Comparison of ENCODE assay signal across 11 cellular contexts in genomic region chr18:31230495-31230894, GRCh38.
A peak's percentile ranks its signal among the peaks of the same experiment; 100 is the strongest.
DNase-seq lines count a peak whose midpoint lies in the region; ATAC-seq, FAIRE-seq and TF ChIP-seq lines count a peak whose summit lies in the region.
"Had no signal": no experiment of that assay in that cellular context is flagged by ENCODE, and none has a peak within 500 bp of the region (broad histone marks: within the 10 kb centered on the region; RNA-seq: fewer than 3 reads in every experiment).

No MANE protein-coding gene starts in this region.

- H3K4me3 ChIP-seq in bronchial epithelial cell (ENCODE audit: low read depth, low read length) (no peak overlapping the region), upper lobe of left lung (no peak overlapping the region)
- H3K4me3 ChIP-seq: GM23338 had no signal

- TF ChIP-seq POLR2A in upper lobe of left lung (IDR thresholded peaks at IDR 0.05): no peak

- H3K27me3 Mint-ChIP-seq in nephron progenitor cell (ENCODE audit: low read depth, poor library complexity): no peaks in the 10 kb centered on the region

- H3K27ac Mint-ChIP-seq in nephron progenitor cell: no peak overlapping the region
- H3K27ac Mint-ChIP-seq: GM23338 had no signal

- peaks cover 51% of the 10 kb centered on the region for H3K4me1 Mint-ChIP-seq in nephron progenitor cell

- peak; percentile 75 for ATAC-seq in GM21390 (IDR thresholded peaks at IDR 0.05; ENCODE audit: unreplicated experiment)
- ATAC-seq in HG03354 (IDR thresholded peaks at IDR 0.05; ENCODE audit: poor library complexity, severe bottlenecking, unreplicated experiment): peak; percentile 79
- no peak for ATAC-seq in upper lobe of left lung (ENCODE audit: low FRiP score in 2 of 2)
- ATAC-seq: GM23338 had no signal

- H3K36me3 Mint-ChIP-seq in nephron progenitor cell (ENCODE audit: low read depth): peaks cover 4% of the 10 kb centered on the region

- FAIRE-seq in bronchial epithelial cell (lab: Jason Lieb, UNC): no peak

- no peak overlapping the region for H3K27ac ChIP-seq in upper lobe of left lung

- TF ChIP-seq CTCF in bronchial epithelial cell (IDR thresholded peaks at IDR 0.05; ENCODE audit: insufficient read depth, low read length, severe bottlenecking) (no peak), upper lobe of left lung (IDR thresholded peaks at IDR 0.05) (no peak), nephron progenitor cell (IDR thresholded peaks at IDR 0.05) (no peak)

- H3K4me1 ChIP-seq in upper lobe of left lung: no peaks in the 10 kb centered on the region

- H3K27me3 ChIP-seq in bronchial epithelial cell (ENCODE audit: control insufficient read depth, insufficient read depth, low read length) (no peaks in the 10 kb centered on the region), upper lobe of left lung (no peaks in the 10 kb centered on the region)

- TF ChIP-seq EP300 in upper lobe of left lung (IDR thresholded peaks at IDR 0.05): no peak

- no peak overlapping the region for H3K4me3 Mint-ChIP-seq in nephron progenitor cell
- H3K4me3 Mint-ChIP-seq: GM23338 had no signal

- 45 to 82% methylated on average over 3 of the region's 3 CpGs for WGBS in upper lobe of left lung, 2 donors

- H3K9me3 Mint-ChIP-seq in nephron progenitor cell: peaks cover 4% of the 10 kb centered on the region
- H3K9me3 Mint-ChIP-seq: GM23338 had no signal

- peak; percentile 58 for DNase-seq in DMS53 treated with DMSO at 0.1 percent for 48 hours (lab: John Stamatoyannopoulos, UW; ENCODE audit: unreplicated experiment)
- DNase-seq in bronchial epithelial cell (ENCODE audit: low read depth): peak; percentile 99
- no peak for DNase-seq in DMS79 treated with DMSO at 0.1 percent for 48 hours (lab: John Stamatoyannopoulos, UW)
- DNase-seq in upper lobe of left lung: no peak
- no peak for DNase-seq in nephron progenitor cell
- DNase-seq in NCI-H526 (lab: John Stamatoyannopoulos, UW): no peak
- DNase-seq: activated naive CD4-positive, alpha-beta T cell treated with anti-CD3 and anti-CD28 coated beads, Interleukin-2, amount 50 U/mL, for 16 hours; NCI-H187 treated with DMSO at 0.1 percent for 48 hours had no signal

- H3K36me3 ChIP-seq in bronchial epithelial cell (ENCODE audit: control insufficient read depth, insufficient read depth, low read length) (no peaks in the 10 kb centered on the region), upper lobe of left lung (no peaks in the 10 kb centered on the region)

- no peaks in the 10 kb centered on the region for H3K9me3 ChIP-seq in upper lobe of left lung

Comparison
In these comparisons a context has a peak if more than half of its experiments do, and no peak if none do; other contexts are left out.
1. DNase-seq: peak in DMS53 treated with DMSO at 0.1 percent for 48 hours (single experiment) and bronchial epithelial cell (single experiment); none in DMS79 treated with DMSO at 0.1 percent for 48 hours (single experiment), upper lobe of left lung (0 of 2), nephron progenitor cell (single experiment) and NCI-H526 (0 of 2).
2. ATAC-seq: peak in GM21390 (single experiment) and HG03354 (single experiment); none in upper lobe of left lung (0 of 2).